In the genomic region with DNA sequence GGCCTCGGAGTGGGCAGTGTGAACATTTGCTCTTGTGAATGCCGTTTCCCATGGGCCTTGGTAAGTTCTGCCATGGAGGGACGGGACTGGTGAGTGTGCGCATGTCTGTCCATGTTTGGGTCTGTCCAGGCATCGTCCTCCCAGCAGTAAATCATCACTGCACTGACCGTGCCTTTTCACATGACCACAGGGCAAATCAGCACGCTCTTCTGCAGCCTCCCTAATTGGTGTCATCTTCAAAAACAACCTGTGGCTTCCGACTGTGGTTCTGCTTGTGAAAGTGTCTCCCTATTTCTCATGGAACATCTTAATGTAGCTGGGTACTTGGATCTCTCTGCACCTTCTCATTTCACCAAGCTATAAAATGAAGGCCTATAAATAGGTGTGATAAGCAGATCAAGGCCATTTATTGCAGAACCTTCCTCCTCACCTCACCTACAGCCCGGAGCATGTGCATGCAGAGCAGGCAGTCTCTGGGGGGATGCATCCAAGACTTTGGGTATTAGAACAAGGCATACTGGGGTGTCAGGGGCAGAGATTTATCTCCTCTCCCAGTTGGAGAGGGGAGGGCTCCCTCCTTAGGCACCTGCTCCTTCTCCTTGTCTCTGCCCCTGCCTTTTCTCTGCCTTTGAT, we compare ENCODE assay signal across 28 cellular contexts.
"Had no signal": no experiment of that assay in that cellular context is flagged by ENCODE, and none has a peak within 500 bp of the region (broad histone marks: within the 10 kb centered on the region; RNA-seq: fewer than 3 reads in every experiment).

No MANE protein-coding gene starts in this region.

- H3K27me3 Mint-ChIP-seq: naive thymus-derived CD8-positive, alpha-beta T cell had no signal

- H2AFZ ChIP-seq: neural progenitor cell had no signal

- H3K36me3 ChIP-seq: ascending aorta, esophagus squamous epithelium, lower lobe of right lung, neural progenitor cell, spleen, tibial nerve, WERI-Rb-1 had no signal

- H3K4me3 Mint-ChIP-seq: activated naive CD8-positive, alpha-beta T cell treated with anti-CD3 and anti-CD28 coated beads, Interleukin-2, amount 10 ng/mL, durations not matched to agents 7 days and 5 days; brain; dendritic cell treated with granulocyte-macrophage colony-stimulating factor and Interleukin-4, amounts not matched to agents 40 ng/mL and 50 ng/mL, for 4 days; naive thymus-derived CD8-positive, alpha-beta T cell; neural progenitor cell; T-helper 1 cell treated with Interleukin-12 subunit alpha and Interleukin-12 subunit beta and Interleukin-4 antibody, amounts not matched to agents 30 μg/mL and 1 μg/mL, for 36 hours had no signal

- H3K4me2 ChIP-seq: neural progenitor cell had no signal

- H3K27ac Mint-ChIP-seq: activated naive CD8-positive, alpha-beta T cell treated with anti-CD3 and anti-CD28 coated beads, Interleukin-2, amount 10 ng/mL, durations not matched to agents 7 days and 5 days; brain; dendritic cell treated with granulocyte-macrophage colony-stimulating factor and Interleukin-4, amounts not matched to agents 40 ng/mL and 50 ng/mL, for 4 days; neural progenitor cell; T-helper 1 cell treated with Interleukin-12 subunit alpha and Interleukin-12 subunit beta and Interleukin-4 antibody, amounts not matched to agents 30 μg/mL and 1 μg/mL, for 36 hours had no signal

- H3K4me3 ChIP-seq: ascending aorta, esophagus squamous epithelium, lower lobe of right lung, neural progenitor cell, spleen, tibial nerve had no signal

- ATAC-seq: activated CD4-positive, CD25-positive, alpha-beta regulatory T cell treated with anti-CD3 and anti-CD28 coated beads, Interleukin-2, amount 50 U/mL, for 24 hours; lower lobe of right lung; naive thymus-derived CD8-positive, alpha-beta T cell had no signal

- H3K36me3 Mint-ChIP-seq: activated naive CD8-positive, alpha-beta T cell treated with anti-CD3 and anti-CD28 coated beads, Interleukin-2, amount 10 ng/mL, durations not matched to agents 7 days and 5 days; brain; naive thymus-derived CD8-positive, alpha-beta T cell; neural progenitor cell had no signal

- H3K27me3 ChIP-seq: ascending aorta, esophagus squamous epithelium, neural progenitor cell, spleen, tibial nerve had no signal

- H3K4me1 ChIP-seq: esophagus squamous epithelium, lower lobe of right lung, neural progenitor cell had no signal

- DNase-seq: activated CD4-positive, alpha-beta T cell treated with anti-CD3 and anti-CD28 coated beads for 48 hours; activated CD4-positive, alpha-beta T cell treated with anti-CD3 and anti-CD28 coated beads, Interleukin-2, amount 50 U/mL, for 48 hours; activated CD8-positive, alpha-beta memory T cell treated with anti-CD3 and anti-CD28 coated beads for 24 hours; activated effector memory CD4-positive, alpha-beta T cell treated with Interleukin-2 at 50 U/mL for 16 hours; activated naive CD4-positive, alpha-beta T cell treated with Interleukin-2 at 50 U/mL for 16 hours; activated naive CD8-positive, alpha-beta T cell treated with anti-CD3 and anti-CD28 coated beads, Interleukin-2, amount 10 ng/mL, durations not matched to agents 7 days and 5 days; central memory CD4-positive, alpha-beta T cell; effector CD4-positive, alpha-beta T cell; esophagus squamous epithelium; foreskin melanocyte; hippocampal formation; kidney; lower lobe of right lung; mesenchymal stem cell; naive thymus-derived CD8-positive, alpha-beta T cell; occipital lobe; retina; spleen; stimulated activated naive CD4-positive, alpha-beta T cell treated with Interleukin-2 at 50 U/mL for 16 hours; T-helper 9 cell; WERI-Rb-1 had no signal

- H3K9me3 Mint-ChIP-seq: activated naive CD8-positive, alpha-beta T cell treated with anti-CD3 and anti-CD28 coated beads, Interleukin-2, amount 10 ng/mL, durations not matched to agents 7 days and 5 days; dendritic cell treated with granulocyte-macrophage colony-stimulating factor and Interleukin-4, amounts not matched to agents 40 ng/mL and 50 ng/mL, for 4 days; naive thymus-derived CD8-positive, alpha-beta T cell; neural progenitor cell; T-helper 1 cell treated with Interleukin-12 subunit alpha and Interleukin-12 subunit beta and Interleukin-4 antibody, amounts not matched to agents 30 μg/mL and 1 μg/mL, for 36 hours had no signal

- H3K9me3 ChIP-seq: ascending aorta, esophagus squamous epithelium, lower lobe of right lung, spleen, tibial nerve had no signal

- H3K27ac ChIP-seq: ascending aorta, esophagus squamous epithelium, lower lobe of right lung, neural progenitor cell, spleen, tibial nerve, WERI-Rb-1 had no signal
